In the genomic region with DNA sequence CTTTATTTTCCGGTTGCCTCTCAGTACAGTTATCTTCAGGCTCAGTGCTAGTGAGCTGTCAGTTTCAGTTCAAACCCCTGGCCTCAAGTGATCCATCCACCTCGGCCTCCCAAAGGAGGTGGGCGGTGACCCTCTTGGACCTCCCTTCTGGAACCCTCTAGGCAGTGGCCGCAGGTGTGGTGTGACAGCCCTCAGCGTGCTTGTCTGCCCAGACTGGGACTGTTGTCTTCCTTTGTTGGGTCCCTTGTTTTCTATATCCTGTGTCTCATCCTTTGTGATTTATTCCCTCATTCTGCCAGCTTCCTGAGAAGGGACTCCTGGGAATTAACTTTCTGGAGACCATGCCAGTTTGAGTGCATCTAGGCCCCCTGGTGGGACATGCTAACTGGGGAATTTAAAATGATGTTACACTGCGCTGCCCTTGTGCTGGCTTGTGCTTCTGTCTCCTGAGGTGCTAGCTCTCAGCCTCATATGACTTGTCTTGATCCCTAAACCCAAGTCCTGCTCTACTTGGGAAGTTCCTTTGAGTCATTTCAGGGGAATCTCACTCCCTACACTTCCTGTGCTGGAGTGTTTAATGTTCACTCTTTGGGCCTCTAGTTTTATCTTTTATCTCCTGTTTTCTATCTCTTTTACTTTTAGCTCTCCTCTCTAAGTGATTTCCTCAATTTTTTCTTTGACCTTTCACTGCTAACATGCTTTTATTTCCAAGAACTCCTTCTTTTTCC, we compare ENCODE assay signal across 9 cellular contexts.
DNase-seq lines count a peak whose midpoint lies in the region; ATAC-seq, FAIRE-seq and TF ChIP-seq lines count a peak whose summit lies in the region.
"Had no signal": no experiment of that assay in that cellular context is flagged by ENCODE, and none has a peak within 500 bp of the region (broad histone marks: within the 10 kb centered on the region; RNA-seq: fewer than 3 reads in every experiment).

No MANE protein-coding gene starts in this region.

- DNase-seq in AG09309 (ENCODE audit: low read depth) (no peak), HEK293T (ENCODE audit: extremely low spot score) (peak; percentile 11), amniotic stem cell (lab: John Stamatoyannopoulos, UW) (peak; percentile 42), kidney tubule cell (ENCODE audit: low spot score) (peak; percentile 91), NCI-H2171 treated with DMSO at 0.1 percent for 48 hours (lab: John Stamatoyannopoulos, UW) (no peak), GM19239 (ENCODE audit: insufficient read length, low spot score) (no peak), GM13977 (ENCODE audit: low spot score) (no peak)
- DNase-seq: occipital lobe had no signal

- FAIRE-seq in GM19239 (lab: Jason Lieb, UNC), result no peak

- POLR2A ChIA-PET in HEK293T (lab: Yijun Ruan, JAX), result no interaction called here

- CTCF ChIA-PET in HEK293T (lab: Yijun Ruan, JAX), result interaction anchor here (0.6 kb wide), 1 partner anchor 108 kb away, joined by 3 read pairs; no protein-coding TSS in a partner anchor

- H3K4me3 ChIP-seq in AG09309 (ENCODE audit: control insufficient read depth, low read depth, low read length), result no peak overlapping the region

- TF ChIP-seq CTCF in AG09309 (IDR thresholded peaks at IDR 0.05; ENCODE audit: control insufficient read depth, insufficient read depth, low read depth, low read length, missing control alignments) (peak; percentile 28), GM13977 (IDR thresholded peaks at IDR 0.05; ENCODE audit: extremely low read depth, insufficient read depth, missing control alignments) (no peak)

- no peak for ATAC-seq in HG03045 (IDR thresholded peaks at IDR 0.05; ENCODE audit: unreplicated experiment)

- in situ Hi-C loops in GM13977 (cut with MboI; ENCODE audit: low pct_unique_long_range_greater_than_20kb, low sequenced_read_pairs, unreplicated experiment), result no loop called here

TF ChIP-seq in HEK293T, 16 proteins besides CTCF, POLR2A, EP300 and RAD21:
- no peak for TF ChIP-seq ELF4 (IDR thresholded peaks at IDR 0.05)
- no peak for TF ChIP-seq ARNT (IDR thresholded peaks at IDR 0.05)
- no peak for TF ChIP-seq SUZ12 (IDR thresholded peaks at IDR 0.05)
- no peak for TF ChIP-seq L3MBTL2 (conservative IDR thresholded peaks at IDR 0.05)
- no peak for TF ChIP-seq FOXM1 (IDR thresholded peaks at IDR 0.05; ENCODE audit: borderline replicate concordance)
- no peak for TF ChIP-seq ZNF384 (IDR thresholded peaks at IDR 0.05)
- no peak for TF ChIP-seq FOXA1 (IDR thresholded peaks at IDR 0.05)
- no peak for TF ChIP-seq LEF1 (IDR thresholded peaks at IDR 0.05; ENCODE audit: borderline replicate concordance)
- TF ChIP-seq SP1 (IDR thresholded peaks at IDR 0.05), result no peak
- TF ChIP-seq NFRKB (IDR thresholded peaks at IDR 0.05), result no peak
- no peak for TF ChIP-seq CTBP1 (IDR thresholded peaks at IDR 0.05; ENCODE audit: borderline replicate concordance)
- TF ChIP-seq TARDBP (IDR thresholded peaks at IDR 0.05), result no peak
TF ChIP-seq in HEK293T: peak in this region for 0.

Comparison
In these comparisons a context has a peak if more than half of its experiments do, and no peak if none do; other contexts are left out.
1. DNase-seq: peak in HEK293T (single experiment), amniotic stem cell (single experiment) and kidney tubule cell (single experiment); none in AG09309 (single experiment), NCI-H2171 treated with DMSO at 0.1 percent for 48 hours (single experiment), GM19239 (single experiment) and GM13977 (single experiment).